Comparison of ENCODE assay signal across 9 cellular contexts in the genomic region with DNA sequence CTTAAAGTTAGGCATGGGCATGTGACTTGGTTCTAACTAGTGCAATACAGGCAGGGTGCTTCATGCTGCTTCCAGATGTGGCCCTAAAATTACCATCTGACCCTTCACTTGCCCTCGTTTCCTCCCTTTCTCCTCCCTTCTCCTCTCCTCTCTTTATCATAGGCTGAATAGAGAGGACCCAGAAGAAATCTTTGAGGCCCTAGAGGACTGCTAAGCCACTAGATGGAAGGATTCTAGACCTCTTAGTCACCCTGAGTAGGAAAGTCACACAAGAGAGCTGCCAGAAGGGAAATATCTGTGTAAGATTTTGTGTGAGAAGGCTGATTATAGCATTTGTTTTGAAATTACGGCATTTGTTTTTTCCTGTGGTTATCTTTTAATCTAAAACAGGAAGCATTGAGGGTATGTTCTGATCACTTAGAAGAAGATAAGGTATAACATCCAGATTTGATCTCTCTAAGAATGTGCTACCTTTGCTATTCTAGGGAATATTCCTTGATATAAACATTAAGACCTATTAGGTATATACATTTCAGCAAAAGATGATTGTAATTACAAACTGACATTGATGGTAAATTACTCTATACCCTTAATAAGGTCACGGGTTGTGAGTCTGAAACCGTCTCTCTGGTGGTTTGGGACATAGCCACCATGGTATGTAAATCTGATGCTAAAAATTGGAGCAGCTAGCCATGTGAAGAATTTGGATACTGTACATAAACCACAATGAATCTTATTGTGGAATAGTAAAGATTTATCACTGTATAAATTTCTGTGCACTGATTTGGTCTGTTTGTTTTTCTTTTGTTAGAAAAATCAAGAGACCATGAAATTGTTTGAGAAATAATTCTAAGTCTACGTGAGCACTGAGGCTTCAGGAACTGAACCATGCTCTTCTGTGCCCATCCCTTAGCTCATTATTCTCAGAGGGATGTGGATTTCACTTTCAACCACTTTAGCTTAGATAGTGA.
A peak's percentile ranks its signal among the peaks of the same experiment; 100 is the strongest.
DNase-seq lines count a peak whose midpoint lies in the region; ATAC-seq and FAIRE-seq lines count a peak whose summit lies in the region.
"Had no signal": no experiment of that assay in that cellular context is flagged by ENCODE, and none has a peak within 500 bp of the region (broad histone marks: within the 10 kb centered on the region; RNA-seq: fewer than 3 reads in every experiment).

No MANE protein-coding gene starts in this region.

- H4K20me1 ChIP-seq in BLaER1: no peaks in the 10 kb centered on the region

- peak overlapping the region; percentile 33 for H3K27ac ChIP-seq in BLaER1

- H3K9me3 ChIP-seq in BLaER1: no peaks in the 10 kb centered on the region

- FAIRE-seq in RCC 7860 (lab: Jason Lieb, UNC): peak; percentile 89

- no peak overlapping the region for H3K9ac ChIP-seq in BLaER1

- no peak overlapping the region for H3K4me3 ChIP-seq in BLaER1

- peak; percentile 40 for ATAC-seq in GM21381 (IDR thresholded peaks at IDR 0.05; ENCODE audit: unreplicated experiment)
- no peak for ATAC-seq in HG02610 (IDR thresholded peaks at IDR 0.05; ENCODE audit: unreplicated experiment)

- no peaks in the 10 kb centered on the region for H3K36me3 ChIP-seq in BLaER1

- H3K27me3 ChIP-seq in BLaER1: no peaks in the 10 kb centered on the region

- DNase-seq in RCC 7860 (ENCODE audit: low spot score) (peak; percentile 66), glomerular visceral epithelial cell (ENCODE audit: extremely low spot score) (peak; percentile 61), CD1c-positive myeloid dendritic cell (ENCODE audit: extremely low spot score) (no peak), cortex of kidney (lab: John Stamatoyannopoulos, UW) (no peak), NCI-H1930 (lab: John Stamatoyannopoulos, UW) (no peak)
- DNase-seq: KBM-7 had no signal

- H3K4me2 ChIP-seq in BLaER1: peak overlapping the region; percentile 54

- peaks cover 26% of the 10 kb centered on the region for H3K4me1 ChIP-seq in BLaER1

Comparison
In these comparisons a context has a peak if more than half of its experiments do, and no peak if none do; other contexts are left out.
1. DNase-seq: peak in RCC 7860 (single experiment) and glomerular visceral epithelial cell (single experiment); none in CD1c-positive myeloid dendritic cell (single experiment), cortex of kidney (single experiment) and NCI-H1930 (0 of 2).